ENCODE assay signal across 9 cellular contexts in genomic region chr12:130281157-130281799, GRCh38. TPM values are rescaled to one million over a fixed set of nuclear protein-coding genes. Genes with fewer than 3 reads are reported as not detected.
DNase-seq lines count a peak whose midpoint lies in the region; ATAC-seq, FAIRE-seq and TF ChIP-seq lines count a peak whose summit lies in the region.
"Had no signal": no experiment of that assay in that cellular context is flagged by ENCODE, and none has a peak within 500 bp of the region (broad histone marks: within the 10 kb centered on the region; RNA-seq: fewer than 3 reads in every experiment).

No MANE protein-coding gene starts in this region.

- POLR2A ChIA-PET in HepG2 (lab: Yijun Ruan, JAX) = no interaction called here

- FAIRE-seq in HepG2 (lab: Jason Lieb, UNC) = no peak

- DNase-seq in CD14-positive monocyte (ENCODE audit: low spot score) = no peak
- DNase-seq in astrocyte of the cerebellum (ENCODE audit: low read depth) = no peak
- DNase-seq in HepG2 (ENCODE audit: low spot score) = no peak
- no peak for DNase-seq in amniotic stem cell (lab: John Stamatoyannopoulos, UW)

- H3K4me3 ChIP-seq in KMS-11 (IDR thresholded peaks at IDR 0.05; ENCODE audit: insufficient read depth, low read depth, low read length) (no peak overlapping the region), astrocyte of the cerebellum (ENCODE audit: low read depth, low read length) (no peak overlapping the region), HepG2 (replicated peaks in 1 of 3; ENCODE audit: insufficient read depth in 1 of 3, low read depth in 2 of 3, low read length in 3 of 3) (no peak overlapping the region), subcutaneous abdominal adipose tissue (ENCODE audit: low read depth in 1 of 5, low read length in 5 of 5) (peak overlapping the region; percentile 30 to 74 (median 57))

- no peak overlapping the region for H3K27ac Mint-ChIP-seq in CD14-positive monocyte

- intact Hi-C loops in CD14-positive monocyte (cut with micrococcal nuclease) = no loop called here
- intact Hi-C loops in HepG2 (cut with micrococcal nuclease; ENCODE audit: unreplicated experiment) = no loop called here

- H3K36me3 ChIP-seq in KMS-11 (ENCODE audit: insufficient read depth) = no peaks in the 10 kb centered on the region
- no peaks in the 10 kb centered on the region for H3K36me3 ChIP-seq in HepG2 (replicated peaks in 1 of 2; ENCODE audit: control insufficient read depth in 1 of 2, insufficient read depth in 2 of 2, low read length in 2 of 2)
- H3K36me3 ChIP-seq in subcutaneous abdominal adipose tissue (ENCODE audit: control insufficient read depth in 5 of 5, insufficient read depth in 5 of 5, low read length in 5 of 5) = no peaks in the 10 kb centered on the region

- in situ Hi-C loops in astrocyte of the cerebellum (cut with HindIII; ENCODE audit: low sequenced_read_pairs) = no loop called here
- in situ Hi-C loops in HepG2 (cut with HindIII; ENCODE audit: extremely low pct_ligation_motif_present, low pct_unique_long_range_greater_than_20kb) = no loop called here

- peaks cover 0 to 1% (median 0%) of the 10 kb centered on the region in 3 donors for H3K27me3 Mint-ChIP-seq in CD14-positive monocyte (ENCODE audit: low read depth in 3 of 3)
- H3K27me3 Mint-ChIP-seq: central memory CD8-positive, alpha-beta T cell had no signal

- TF ChIP-seq RAD21 in HepG2 (CRISPR knock-in tag; IDR thresholded peaks at IDR 0.05) = no peak

- H3K36me3 Mint-ChIP-seq in CD14-positive monocyte = no peaks in the 10 kb centered on the region

- no TSS peak for BruUV-seq in HepG2 (replicated peaks; lab: Mats Ljungman, UMichigan)

- H3K4me3 Mint-ChIP-seq in CD14-positive monocyte = no peak overlapping the region
- H3K4me3 Mint-ChIP-seq: central memory CD8-positive, alpha-beta T cell had no signal

- TF ChIP-seq POLR2A in HepG2 (IDR thresholded peaks at IDR 0.05; ENCODE audit: insufficient read depth in 1 of 2, low read depth in 2 of 2, low read length in 2 of 2) = no peak

- TF ChIP-seq EP300 in HepG2 (IDR thresholded peaks at IDR 0.05; ENCODE audit: low read depth in 2 of 2, low read length in 2 of 2) (no peak), HepG2 (CRISPR knock-in tag; IDR thresholded peaks at IDR 0.05; ENCODE audit: borderline replicate concordance) (no peak)

- H3K9me3 Mint-ChIP-seq in CD14-positive monocyte = peaks cover 5 to 13% (median 9%) of the 10 kb centered on the region in 7 donors
- H3K9me3 Mint-ChIP-seq: central memory CD8-positive, alpha-beta T cell had no signal

- H3K4me1 ChIP-seq in KMS-11 (ENCODE audit: low read depth, poor library complexity, severe bottlenecking) = no peaks in the 10 kb centered on the region
- no peaks in the 10 kb centered on the region for H3K4me1 ChIP-seq in HepG2 (ENCODE audit: insufficient read depth, low read length)
- peaks cover 0 to 17% (median 9%) of the 10 kb centered on the region in 5 donors for H3K4me1 ChIP-seq in subcutaneous abdominal adipose tissue (ENCODE audit: control insufficient read depth in 5 of 5, insufficient read depth in 5 of 5, low read length in 5 of 5)

- no peaks in the 10 kb centered on the region for H3K9me3 ChIP-seq in HepG2 (ENCODE audit: low read length)
- H3K9me3 ChIP-seq in subcutaneous abdominal adipose tissue (ENCODE audit: control insufficient read depth in 5 of 5, low read length in 5 of 5) = no peaks in the 10 kb centered on the region

- H3K4me2 ChIP-seq in KMS-11 (no peak overlapping the region), HepG2 (ENCODE audit: low read depth, low read length) (no peak overlapping the region)

- no peak overlapping the region for H3K9ac ChIP-seq in KMS-11
- H3K9ac ChIP-seq in HepG2 (ENCODE audit: insufficient read depth, low read depth, low read length) = no peak overlapping the region
- peak overlapping the region in 2 of 5 donors; percentile 16 to 52 for H3K9ac ChIP-seq in subcutaneous abdominal adipose tissue (ENCODE audit: low read length in 5 of 5)

- H3K79me2 ChIP-seq in KMS-11 (ENCODE audit: insufficient read depth, low read depth) = no peaks in the 10 kb centered on the region
- no peaks in the 10 kb centered on the region for H3K79me2 ChIP-seq in HepG2 (ENCODE audit: insufficient read depth, low read length)

- H4K20me1 ChIP-seq in KMS-11 (ENCODE audit: insufficient read depth) (no peaks in the 10 kb centered on the region), HepG2 (ENCODE audit: insufficient read depth, low read length) (no peaks in the 10 kb centered on the region)

- TF ChIP-seq CTCF in CD14-positive monocyte (IDR thresholded peaks at IDR 0.05) (peak; percentile 78), KMS-11 (conservative IDR thresholded peaks at IDR 0.05; ENCODE audit: low read depth, low read length) (peak; percentile 17; the same call in 1 of the 2 replicates), astrocyte of the cerebellum (IDR thresholded peaks at IDR 0.05; ENCODE audit: low read depth, low read length, missing control alignments) (peak; percentile 15), HepG2 (CRISPR knock-in tag; IDR thresholded peaks at IDR 0.05) (peak; percentile 71)

- ATAC-seq in HepG2 (peak; percentile 90), GM19023 (IDR thresholded peaks at IDR 0.05; ENCODE audit: unreplicated experiment) (no peak), HG02623 (IDR thresholded peaks at IDR 0.05; ENCODE audit: unreplicated experiment) (no peak)

- H2AFZ ChIP-seq in KMS-11 (ENCODE audit: low read depth) = no peak overlapping the region
- no peak overlapping the region for H2AFZ ChIP-seq in HepG2 (ENCODE audit: low read length)

- CTCF ChIA-PET in HepG2 (lab: Yijun Ruan, JAX; ENCODE audit: low intra/inter-chr PET ratio, low total read pairs) = interaction anchor here (1.6 kb wide), 1 partner anchor 54 kb away, joined by 5 read pairs; no protein-coding TSS in a partner anchor

- H3K27me3 ChIP-seq in KMS-11 (ENCODE audit: insufficient read depth, low read depth) (no peaks in the 10 kb centered on the region), HepG2 (ENCODE audit: control insufficient read depth in 1 of 2, insufficient read depth in 2 of 2, low read length in 2 of 2) (no peaks in the 10 kb centered on the region), subcutaneous abdominal adipose tissue (ENCODE audit: control insufficient read depth in 5 of 5, insufficient read depth in 4 of 5, low read length in 5 of 5) (peaks cover 0 to 6% (median 0%) of the 10 kb centered on the region in 5 donors)

- WGBS in HepG2 (ENCODE audit: low lambda C conversion rate) = 41% methylated on average over 30 of the region's 30 CpGs

- H3K27ac ChIP-seq in KMS-11 = no peak overlapping the region
- H3K27ac ChIP-seq in HepG2 (ENCODE audit: extremely low read length, insufficient read depth, low read length) = no peak overlapping the region
- no peak overlapping the region for H3K27ac ChIP-seq in subcutaneous abdominal adipose tissue (ENCODE audit: low read depth, low read length)

- H3K4me1 Mint-ChIP-seq in CD14-positive monocyte = peaks cover 4% of the 10 kb centered on the region
- H3K4me1 Mint-ChIP-seq: central memory CD8-positive, alpha-beta T cell had no signal

TF ChIP-seq in HepG2, 621 proteins besides CTCF, POLR2A, EP300 and RAD21 (continues in another document):
- peak; percentile 59; the same call in 1 of the 2 replicates for TF ChIP-seq KDM2A (CRISPR knock-in tag; IDR thresholded peaks at IDR 0.05; ENCODE audit: borderline replicate concordance, low read depth)
- no peak for TF ChIP-seq ZSCAN21 (CRISPR knock-in tag; IDR thresholded peaks at IDR 0.05; ENCODE audit: borderline replicate concordance)
- no peak for TF ChIP-seq POGZ (CRISPR knock-in tag; IDR thresholded peaks at IDR 0.05)
- peak; percentile 29 for TF ChIP-seq HNRNPLL (IDR thresholded peaks at IDR 0.05; ENCODE audit: low read depth, low read length, poor library complexity, severe bottlenecking)
- TF ChIP-seq SRF (IDR thresholded peaks at IDR 0.05; ENCODE audit: low read depth, low read length) = peak; percentile 72; the same call in 1 of the 2 replicates
- peak; percentile 44; the same call in 1 of the 2 replicates for TF ChIP-seq GABPB1 (CRISPR knock-in tag; IDR thresholded peaks at IDR 0.05)
- TF ChIP-seq ZNF331 (CRISPR knock-in tag; IDR thresholded peaks at IDR 0.05) = no peak
- peak; percentile 15; the same call in 1 of the 2 replicates for TF ChIP-seq STAG1 (CRISPR knock-in tag; IDR thresholded peaks at IDR 0.05)

RNA-seq across cellular contexts. Expression of gene PIWIL1, which starts 56.4 kb away (rescaled TPM):
- not detected for polyA plus RNA-seq in CD14-positive monocyte
- total RNA-seq in HepG2 (2016; rRNA removed; fragmentation: Illumina TruSeq; extraction: Trizol) = not detected in 2 replicates
- total RNA-seq in HepG2 (2016; cell fraction: cytosol; rRNA removed; fragmentation: Illumina TruSeq; extraction: Trizol; ENCODE audit: low read depth) = not detected in 2 replicates
- not detected in 2 replicates for total RNA-seq in HepG2 (2016; cell fraction: insoluble cytoplasmic fraction; rRNA removed; fragmentation: Illumina TruSeq; extraction: Trizol)
- not detected in 2 replicates for total RNA-seq in HepG2 (2016; cell fraction: membrane; rRNA removed; fragmentation: Illumina TruSeq; extraction: Trizol)
- not detected in 2 replicates for total RNA-seq in HepG2 (2016; cell fraction: nucleus; rRNA removed; fragmentation: Illumina TruSeq; extraction: Trizol)
- not detected in 2 replicates for polyA plus RNA-seq in HepG2 (2011; rRNA removed)
- polyA plus RNA-seq in HepG2 (2011; cell fraction: cytosol; rRNA removed) = not detected in 2 replicates
- polyA plus RNA-seq in HepG2 (2011; cell fraction: nucleus; rRNA removed) = not detected in 2 replicates
- not detected in 2 replicates for polyA plus RNA-seq in HepG2 (2012)
- not detected in 2 replicates for polyA plus RNA-seq in HepG2 (2016; cell fraction: cytosol; fragmentation: Illumina TruSeq; extraction: Trizol; ENCODE audit: low read depth)
- not detected in 2 replicates for polyA plus RNA-seq in HepG2 (2016; cell fraction: insoluble cytoplasmic fraction; fragmentation: Illumina TruSeq; extraction: Trizol; ENCODE audit: low read depth)
- not detected in 2 replicates for polyA plus RNA-seq in HepG2 (2016; cell fraction: membrane; fragmentation: Illumina TruSeq; extraction: Trizol; ENCODE audit: low read depth)
- not detected in 2 replicates for polyA plus RNA-seq in HepG2 (2016; cell fraction: nucleus; fragmentation: Illumina TruSeq; extraction: Trizol; ENCODE audit: insufficient read depth, low read depth)
- not detected in 2 replicates for polyA minus RNA-seq in HepG2 (2011; rRNA and poly(A)+ RNA removed; ENCODE audit: low replicate concordance)
- not detected in 2 replicates for polyA minus RNA-seq in HepG2 (2011; cell fraction: cytosol; rRNA and poly(A)+ RNA removed)
- polyA minus RNA-seq in HepG2 (2011; cell fraction: nucleus; rRNA and poly(A)+ RNA removed) = not detected in 2 replicates

Comparison
In these comparisons a context has a peak if more than half of its experiments do, and no peak if none do; other contexts are left out.
1. CTCF ChIP-seq: peak in every context shown above with its lines; median percentile 78 in CD14-positive monocyte; 71 in HepG2; 17 in KMS-11; 15 in astrocyte of the cerebellum.
2. H3K4me3 ChIP-seq: peak in subcutaneous abdominal adipose tissue (5 of 5); none in KMS-11 (single experiment), astrocyte of the cerebellum (single experiment) and HepG2 (0 of 3).